In genomic region chr19:50376166-50377050, GRCh38 we compare ENCODE assay signal across 8 cellular contexts. TPM values are rescaled to one million over a fixed set of nuclear protein-coding genes. Genes with fewer than 3 reads are reported as not detected.
DNase-seq lines count a peak whose midpoint lies in the region; ATAC-seq, FAIRE-seq and TF ChIP-seq lines count a peak whose summit lies in the region.

TSS of gene NR1H2 (plus strand) at chr19:50376457. CDS start at chr19:50377606, 1,149 bp downstream.

- H3K4me1 ChIP-seq in A673 (ENCODE audit: insufficient read depth, low read length, poor library complexity, severe bottlenecking) (peaks cover 8% of the 10 kb centered on the region), smooth muscle cell (ENCODE audit: low read depth) (no peaks in the 10 kb centered on the region)

- peaks cover 12% of the 10 kb centered on the region for H4K20me1 ChIP-seq in smooth muscle cell (ENCODE audit: low read depth)

- H3K4me2 ChIP-seq in smooth muscle cell, result peak within 1 kb of the TSS; percentile 89

- H2AFZ ChIP-seq in smooth muscle cell (ENCODE audit: low read depth), result peak within 1 kb of the TSS; percentile 94

- ATAC-seq in GM18870 (IDR thresholded peaks at IDR 0.05; ENCODE audit: unreplicated experiment) (peak; percentile 79), HG03139 (IDR thresholded peaks at IDR 0.05; ENCODE audit: unreplicated experiment) (peak; percentile 66)

- H3K9me3 ChIP-seq in A673 (ENCODE audit: low read depth, low read length, poor library complexity, severe bottlenecking) (no peaks in the 10 kb centered on the region), smooth muscle cell (replicated peaks; ENCODE audit: low read depth) (no peaks in the 10 kb centered on the region)

- FAIRE-seq in bronchial epithelial cell (lab: Jason Lieb, UNC), result no peak

- POLR2A ChIA-PET in A673 (lab: Charles Lee; ENCODE audit: low non-redundant PET), result interaction anchor here (0.6 kb wide), 1 partner anchor 428 kb away, joined by 4 read pairs; no protein-coding TSS in a partner anchor

- WGBS in smooth muscle cell (ENCODE audit: low lambda C conversion rate), result 2% methylated on average over 42 of the region's 67 CpGs

- no peaks in the 10 kb centered on the region for H3F3A ChIP-seq in smooth muscle cell (ENCODE audit: low read depth)

- H3K4me3 ChIP-seq in A673 (ENCODE audit: low read depth, low read length, poor library complexity, severe bottlenecking) (peak within 1 kb of the TSS; percentile 89), WI38 (ENCODE audit: low read depth, low read length) (peak within 1 kb of the TSS; percentile 94), bronchial epithelial cell (ENCODE audit: low read depth, low read length) (peak within 1 kb of the TSS; percentile 97), smooth muscle cell (peak within 1 kb of the TSS; percentile 77)

- TF ChIP-seq CTCF in A673 (conservative IDR thresholded peaks at IDR 0.05; ENCODE audit: low read depth, low read length), result no peak
- TF ChIP-seq CTCF in WI38 (IDR thresholded peaks at IDR 0.05; ENCODE audit: low read depth, low read length), result no peak
- TF ChIP-seq CTCF in bronchial epithelial cell (IDR thresholded peaks at IDR 0.05; ENCODE audit: insufficient read depth, low read length, severe bottlenecking), result no peak
- no peak for TF ChIP-seq CTCF in smooth muscle cell (IDR thresholded peaks at IDR 0.05; ENCODE audit: borderline replicate concordance, insufficient read depth, poor library complexity, severe bottlenecking)

- intact Hi-C loops in A673 (cut with micrococcal nuclease; ENCODE audit: unreplicated experiment), result loop anchor here (5.0 kb wide), 1 partner anchor 136 kb away; the partner anchor contains the start of genes ASPDH and JOSD2

- H3K9ac ChIP-seq in smooth muscle cell (ENCODE audit: low read depth), result peak within 1 kb of the TSS; percentile 96

- CTCF ChIA-PET in A673 (lab: Charles Lee), result interaction anchor here (0.8 kb wide), 1 partner anchor 19 kb away, joined by 3 read pairs; no protein-coding TSS in a partner anchor

- peak; percentile 98 for DNase-seq in A673 (ENCODE audit: low spot score)
- DNase-seq in NCI-H2227 treated with DMSO at 0.1 percent for 48 hours (lab: John Stamatoyannopoulos, UW), result peak; percentile 87
- DNase-seq in bronchial epithelial cell (ENCODE audit: low read depth), result peak; percentile 88
- peak; percentile 89 for DNase-seq in iPS-NIHi7 (ENCODE audit: extremely low spot score)
- peak; percentile 62 for DNase-seq in smooth muscle cell (lab: John Stamatoyannopoulos, UW; ENCODE audit: unreplicated experiment)

- H3K27ac ChIP-seq in A673 (ENCODE audit: low read depth, low read length, poor library complexity, severe bottlenecking) (peak within 1 kb of the TSS; percentile 100), smooth muscle cell (ENCODE audit: low read depth) (peak within 1 kb of the TSS; percentile 97)

- no TSS peak for BruUV-seq in A673 (replicated peaks; lab: Mats Ljungman, UMichigan)

- H3K36me3 ChIP-seq in A673 (ENCODE audit: insufficient read depth, low read length, poor library complexity, severe bottlenecking) (peaks cover 27% of the 10 kb centered on the region), bronchial epithelial cell (ENCODE audit: control insufficient read depth, insufficient read depth, low read length) (peaks cover 31% of the 10 kb centered on the region), smooth muscle cell (ENCODE audit: low read depth) (no peaks in the 10 kb centered on the region)

- H3K79me2 ChIP-seq in smooth muscle cell (ENCODE audit: low read depth), result no peaks in the 10 kb centered on the region

- H3K27me3 ChIP-seq in A673 (replicated peaks; ENCODE audit: insufficient read depth, low read depth, low read length, poor library complexity) (no peaks in the 10 kb centered on the region), bronchial epithelial cell (ENCODE audit: control insufficient read depth, insufficient read depth, low read length) (no peaks in the 10 kb centered on the region), smooth muscle cell (ENCODE audit: low read depth) (no peaks in the 10 kb centered on the region)

RNA-seq across cellular contexts. Expression of gene NR1H2, which starts in this region (rescaled TPM):
- total RNA-seq in A673 (2021) (42.7 and 45.0 TPM in 2 replicates), bronchial epithelial cell (44.2 and 71.9 TPM in 2 replicates), smooth muscle cell (39.5 and 48.3 TPM in 2 replicates)
- polyA plus RNA-seq in smooth muscle cell, result 69.7 and 85.7 TPM in 2 replicates

Comparison
In these comparisons a context has a peak if more than half of its experiments do, and no peak if none do; other contexts are left out.
1. Peak in every context shown above with its lines: DNase-seq, ATAC-seq, H3K4me3 ChIP-seq and H3K27ac ChIP-seq.